ENCODE assay signal across 16 cellular contexts in the genomic region with DNA sequence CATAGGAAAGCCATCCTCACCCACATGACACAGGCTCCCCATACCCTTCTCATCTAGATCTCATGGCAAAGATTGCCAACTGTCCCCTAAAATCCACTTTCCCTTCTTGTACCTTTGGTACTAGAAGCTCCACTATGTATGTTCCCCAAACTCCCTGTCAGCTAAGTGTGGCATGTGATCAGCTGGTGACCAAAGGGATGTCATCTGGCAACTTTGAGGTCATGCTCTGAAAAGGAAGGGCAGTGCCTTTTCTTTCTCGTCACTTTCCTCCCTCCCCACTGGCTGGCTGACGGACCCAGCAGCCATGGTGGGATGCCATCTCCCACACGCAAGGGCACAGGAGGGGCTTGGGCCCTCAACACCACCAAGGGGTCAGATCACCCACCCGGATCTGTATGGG. TPM values are rescaled to one million over a fixed set of nuclear protein-coding genes. Genes with fewer than 3 reads are reported as not detected.
A peak's percentile ranks its signal among the peaks of the same experiment; 100 is the strongest.
DNase-seq lines count a peak whose midpoint lies in the region; ATAC-seq and TF ChIP-seq lines count a peak whose summit lies in the region.
"Had no signal": no experiment of that assay in that cellular context is flagged by ENCODE, and none has a peak within 500 bp of the region (broad histone marks: within the 10 kb centered on the region; RNA-seq: fewer than 3 reads in every experiment).

No MANE protein-coding gene starts in this region.

- TF ChIP-seq CTCF in CD14-positive monocyte (IDR thresholded peaks at IDR 0.05) (no peak), DOHH2 (IDR thresholded peaks at IDR 0.05; ENCODE audit: low read depth, low read length, poor library complexity, severe bottlenecking) (no peak)

- H3K36me3 Mint-ChIP-seq in CD14-positive monocyte (peaks cover 0 to 4% of the 10 kb centered on the region in 2 donors), naive B cell (no peaks in the 10 kb centered on the region)
- H3K36me3 Mint-ChIP-seq in activated naive CD4-positive, alpha-beta T cell treated with anti-CD3 and anti-CD28 coated beads, Interleukin-2, amount 50 U/mL, for 72 hours: peaks cover 27 to 48% of the 10 kb centered on the region in 2 donors

- H3K4me1 Mint-ChIP-seq in CD14-positive monocyte (peaks cover 87% of the 10 kb centered on the region), naive B cell (peaks cover 85 to 97% (median 87%) of the 10 kb centered on the region in 3 donors)

- no peaks in the 10 kb centered on the region for H4K20me1 ChIP-seq in DOHH2 (ENCODE audit: control insufficient read depth, insufficient read depth, low read depth, low read length)

- H3K9me2 ChIP-seq in DOHH2 (replicated peaks; ENCODE audit: control insufficient read depth, low read length): no peaks in the 10 kb centered on the region

- no peak overlapping the region for H3K4me3 ChIP-seq in DOHH2 (ENCODE audit: low read length)
- H3K4me3 ChIP-seq: adrenal gland, smooth muscle cell had no signal

- peaks cover 0 to under 1% (median 0%) of the 10 kb centered on the region in 3 donors for H3K27me3 Mint-ChIP-seq in CD14-positive monocyte (ENCODE audit: low read depth in 3 of 3)
- H3K27me3 Mint-ChIP-seq in naive B cell: no peaks in the 10 kb centered on the region

- H3K4me3 Mint-ChIP-seq in CD14-positive monocyte (peak overlapping the region in 1 of 2 donors; percentile 32), naive B cell (peak overlapping the region; percentile 8 to 85 (median 70))

- H3K9me3 Mint-ChIP-seq in CD14-positive monocyte (peaks cover 0 to 4% (median 0%) of the 10 kb centered on the region in 7 donors), naive B cell (no peaks in the 10 kb centered on the region)
- no peaks in the 10 kb centered on the region for H3K9me3 Mint-ChIP-seq in activated naive CD4-positive, alpha-beta T cell treated with anti-CD3 and anti-CD28 coated beads, Interleukin-2, amount 50 U/mL, for 72 hours

- H3F3A ChIP-seq in DOHH2 (ENCODE audit: control insufficient read depth, insufficient read depth): peaks cover 35% of the 10 kb centered on the region

- no peak overlapping the region for H3K4me2 ChIP-seq in DOHH2 (ENCODE audit: low read length)
- H3K4me2 ChIP-seq: smooth muscle cell had no signal

- peaks cover 19% of the 10 kb centered on the region for H3K36me3 ChIP-seq in DOHH2 (ENCODE audit: control insufficient read depth, low read length)
- H3K36me3 ChIP-seq: adrenal gland had no signal

- no peaks in the 10 kb centered on the region for H3K27me3 ChIP-seq in DOHH2 (ENCODE audit: control insufficient read depth, low read length)
- H3K27me3 ChIP-seq: adrenal gland had no signal

- H3K9me3 ChIP-seq in DOHH2 (ENCODE audit: control insufficient read depth, insufficient read depth, low read length): no peaks in the 10 kb centered on the region
- H3K9me3 ChIP-seq: adrenal gland had no signal

- intact Hi-C loops in CD14-positive monocyte (cut with micrococcal nuclease): loop anchor here (5.0 kb wide), 2 partner anchors 59 to 89 kb away; no protein-coding TSS in a partner anchor

- peak overlapping the region; percentile 99 for H3K27ac ChIP-seq in DOHH2 (ENCODE audit: low read depth, low read length)
- H3K27ac ChIP-seq: adrenal gland, parathyroid adenoma had no signal

- peaks cover 97% of the 10 kb centered on the region for H3K4me1 ChIP-seq in DOHH2 (ENCODE audit: control insufficient read depth, low read length)
- H3K4me1 ChIP-seq: parathyroid adenoma had no signal

- peaks cover 11% of the 10 kb centered on the region for H3K79me2 ChIP-seq in DOHH2 (ENCODE audit: control insufficient read depth, low read length)

- ATAC-seq in activated naive CD4-positive, alpha-beta T cell treated with anti-CD3 and anti-CD28 coated beads, Interleukin-2, amount 50 U/mL, for 72 hours: no peak
- no peak for ATAC-seq in naive B cell (ENCODE audit: low read depth in 2 of 2)
- no peak for ATAC-seq in HG03354 (IDR thresholded peaks at IDR 0.05; ENCODE audit: poor library complexity, severe bottlenecking, unreplicated experiment)
- no peak for ATAC-seq in activated CD4-positive, CD25-positive, alpha-beta regulatory T cell treated with anti-CD3 and anti-CD28 coated beads, Interleukin-2, amount 50 U/mL, for 24 hours
- ATAC-seq: Right ventricle myocardium inferior had no signal

- DNase-seq in CD14-positive monocyte (ENCODE audit: low spot score): peak; percentile 75
- no peak for DNase-seq in activated naive CD4-positive, alpha-beta T cell treated with anti-CD3 and anti-CD28 coated beads, Interleukin-2, amount 50 U/mL, for 72 hours (ENCODE audit: low spot score in 2 of 2)
- no peak for DNase-seq in naive B cell
- no peak for DNase-seq in ecto neural progenitor cell (ENCODE audit: low spot score)
- no peak for DNase-seq in germinal center (ENCODE audit: low spot score)
- DNase-seq: adrenal gland, C1 segment of cervical spinal cord, head of caudate nucleus, midbrain, NCI-H1105 had no signal

- H3K27ac Mint-ChIP-seq in CD14-positive monocyte: peak overlapping the region; percentile 93 to 98 (median 95)
- H3K27ac Mint-ChIP-seq in activated naive CD4-positive, alpha-beta T cell treated with anti-CD3 and anti-CD28 coated beads, Interleukin-2, amount 50 U/mL, for 72 hours: peak overlapping the region; percentile 92 to 97
- H3K27ac Mint-ChIP-seq in naive B cell: peak overlapping the region; percentile 88 to 99 (median 96)

RNA-seq across cellular contexts. Expression of gene TAF8, which starts 23.8 kb away (rescaled TPM):
- polyA plus RNA-seq in CD14-positive monocyte (10 to 100 TPM; 13.1 to 16.6 TPM), naive B cell (ENCODE audit: low read depth in 6 of 6) (10 to 100 TPM; 10.3 to 25.6 (median 18.6) TPM)
- total RNA-seq in activated naive CD4-positive, alpha-beta T cell treated with anti-CD3 and anti-CD28 coated beads, Interleukin-2, amount 50 U/mL, for 72 hours: 10 to 100 TPM; 62.9 to 77.1 TPM
